ENCODE assay signal across 1 cellular context in the genomic region with DNA sequence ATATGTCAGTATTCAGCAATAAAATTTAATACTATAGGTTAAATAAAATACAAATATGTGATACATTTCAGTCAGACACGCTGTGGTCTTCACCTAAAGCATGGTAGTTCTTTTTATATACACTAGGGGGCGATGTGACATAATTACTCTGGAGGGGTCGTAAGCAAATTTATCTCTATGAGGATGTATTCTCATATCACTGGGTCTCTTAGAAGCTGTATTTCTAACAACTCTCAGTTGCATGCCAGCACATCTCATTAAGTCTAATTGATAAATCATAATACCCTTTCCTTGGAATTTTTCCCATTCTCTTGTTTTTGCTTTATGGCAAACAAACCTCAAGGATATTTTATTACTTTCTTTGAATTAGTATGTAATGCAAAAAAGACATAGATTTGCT.
TF ChIP-seq lines count a peak whose summit lies in the region.

No MANE protein-coding gene starts in this region.

TF ChIP-seq in GM23338, 12 proteins besides CTCF, POLR2A, EP300 and RAD21 (continued from another document):
- TF ChIP-seq, protein P1, sequence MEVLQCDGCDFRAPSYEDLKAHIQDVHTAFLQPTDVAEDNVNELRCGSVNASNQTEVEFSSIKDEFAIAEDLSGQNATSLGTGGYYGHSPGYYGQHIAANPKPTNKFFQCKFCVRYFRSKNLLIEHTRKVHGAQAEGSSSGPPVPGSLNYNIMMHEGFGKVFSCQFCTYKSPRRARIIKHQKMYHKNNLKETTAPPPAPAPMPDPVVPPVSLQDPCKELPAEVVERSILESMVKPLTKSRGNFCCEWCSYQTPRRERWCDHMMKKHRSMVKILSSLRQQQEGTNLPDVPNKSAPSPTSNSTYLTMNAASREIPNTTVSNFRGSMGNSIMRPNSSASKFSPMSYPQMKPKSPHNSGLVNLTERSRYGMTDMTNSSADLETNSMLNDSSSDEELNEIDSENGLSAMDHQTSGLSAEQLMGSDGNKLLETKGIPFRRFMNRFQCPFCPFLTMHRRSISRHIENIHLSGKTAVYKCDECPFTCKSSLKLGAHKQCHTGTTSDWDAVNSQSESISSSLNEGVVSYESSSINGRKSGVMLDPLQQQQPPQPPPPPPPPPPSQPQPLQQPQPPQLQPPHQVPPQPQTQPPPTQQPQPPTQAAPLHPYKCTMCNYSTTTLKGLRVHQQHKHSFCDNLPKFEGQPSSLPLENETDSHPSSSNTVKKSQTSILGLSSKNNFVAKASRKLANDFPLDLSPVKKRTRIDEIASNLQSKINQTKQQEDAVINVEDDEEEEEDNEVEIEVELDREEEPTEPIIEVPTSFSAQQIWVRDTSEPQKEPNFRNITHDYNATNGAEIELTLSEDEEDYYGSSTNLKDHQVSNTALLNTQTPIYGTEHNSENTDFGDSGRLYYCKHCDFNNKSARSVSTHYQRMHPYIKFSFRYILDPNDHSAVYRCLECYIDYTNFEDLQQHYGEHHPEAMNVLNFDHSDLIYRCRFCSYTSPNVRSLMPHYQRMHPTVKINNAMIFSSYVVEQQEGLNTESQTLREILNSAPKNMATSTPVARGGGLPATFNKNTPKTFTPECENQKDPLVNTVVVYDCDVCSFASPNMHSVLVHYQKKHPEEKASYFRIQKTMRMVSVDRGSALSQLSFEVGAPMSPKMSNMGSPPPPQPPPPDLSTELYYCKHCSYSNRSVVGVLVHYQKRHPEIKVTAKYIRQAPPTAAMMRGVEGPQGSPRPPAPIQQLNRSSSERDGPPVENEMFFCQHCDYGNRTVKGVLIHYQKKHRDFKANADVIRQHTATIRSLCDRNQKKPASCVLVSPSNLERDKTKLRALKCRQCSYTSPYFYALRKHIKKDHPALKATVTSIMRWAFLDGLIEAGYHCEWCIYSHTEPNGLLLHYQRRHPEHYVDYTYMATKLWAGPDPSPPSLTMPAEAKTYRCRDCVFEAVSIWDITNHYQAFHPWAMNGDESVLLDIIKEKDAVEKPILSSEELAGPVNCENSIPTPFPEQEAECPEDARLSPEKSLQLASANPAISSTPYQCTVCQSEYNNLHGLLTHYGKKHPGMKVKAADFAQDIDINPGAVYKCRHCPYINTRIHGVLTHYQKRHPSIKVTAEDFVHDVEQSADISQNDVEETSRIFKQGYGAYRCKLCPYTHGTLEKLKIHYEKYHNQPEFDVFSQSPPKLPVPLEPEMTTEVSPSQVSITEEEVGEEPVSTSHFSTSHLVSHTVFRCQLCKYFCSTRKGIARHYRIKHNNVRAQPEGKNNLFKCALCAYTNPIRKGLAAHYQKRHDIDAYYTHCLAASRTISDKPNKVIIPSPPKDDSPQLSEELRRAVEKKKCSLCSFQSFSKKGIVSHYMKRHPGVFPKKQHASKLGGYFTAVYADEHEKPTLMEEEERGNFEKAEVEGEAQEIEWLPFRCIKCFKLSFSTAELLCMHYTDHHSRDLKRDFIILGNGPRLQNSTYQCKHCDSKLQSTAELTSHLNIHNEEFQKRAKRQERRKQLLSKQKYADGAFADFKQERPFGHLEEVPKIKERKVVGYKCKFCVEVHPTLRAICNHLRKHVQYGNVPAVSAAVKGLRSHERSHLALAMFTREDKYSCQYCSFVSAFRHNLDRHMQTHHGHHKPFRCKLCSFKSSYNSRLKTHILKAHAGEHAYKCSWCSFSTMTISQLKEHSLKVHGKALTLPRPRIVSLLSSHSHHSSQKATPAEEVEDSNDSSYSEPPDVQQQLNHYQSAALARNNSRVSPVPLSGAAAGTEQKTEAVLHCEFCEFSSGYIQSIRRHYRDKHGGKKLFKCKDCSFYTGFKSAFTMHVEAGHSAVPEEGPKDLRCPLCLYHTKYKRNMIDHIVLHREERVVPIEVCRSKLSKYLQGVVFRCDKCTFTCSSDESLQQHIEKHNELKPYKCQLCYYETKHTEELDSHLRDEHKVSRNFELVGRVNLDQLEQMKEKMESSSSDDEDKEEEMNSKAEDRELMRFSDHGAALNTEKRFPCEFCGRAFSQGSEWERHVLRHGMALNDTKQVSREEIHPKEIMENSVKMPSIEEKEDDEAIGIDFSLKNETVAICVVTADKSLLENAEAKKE (CRISPR knock-in tag; IDR thresholded peaks at IDR 0.05): no peak
- TF ChIP-seq EZH2phosphoT487 (IDR thresholded peaks at IDR 0.05; ENCODE audit: unreplicated experiment) (no peak), STAT1 (IDR thresholded peaks at IDR 0.05; ENCODE audit: unreplicated experiment) (no peak), POLR2AphosphoS5 (IDR thresholded peaks at IDR 0.05; ENCODE audit: low read depth) (no peak), ZNF331 (CRISPR knock-in tag; IDR thresholded peaks at IDR 0.05; ENCODE audit: low read depth) (no peak), CREB1 (CRISPR knock-in tag; IDR thresholded peaks at IDR 0.05; ENCODE audit: low read depth) (no peak), NANOG (IDR thresholded peaks at IDR 0.05; ENCODE audit: borderline replicate concordance) (no peak)
- TF ChIP-seq, protein P2, sequence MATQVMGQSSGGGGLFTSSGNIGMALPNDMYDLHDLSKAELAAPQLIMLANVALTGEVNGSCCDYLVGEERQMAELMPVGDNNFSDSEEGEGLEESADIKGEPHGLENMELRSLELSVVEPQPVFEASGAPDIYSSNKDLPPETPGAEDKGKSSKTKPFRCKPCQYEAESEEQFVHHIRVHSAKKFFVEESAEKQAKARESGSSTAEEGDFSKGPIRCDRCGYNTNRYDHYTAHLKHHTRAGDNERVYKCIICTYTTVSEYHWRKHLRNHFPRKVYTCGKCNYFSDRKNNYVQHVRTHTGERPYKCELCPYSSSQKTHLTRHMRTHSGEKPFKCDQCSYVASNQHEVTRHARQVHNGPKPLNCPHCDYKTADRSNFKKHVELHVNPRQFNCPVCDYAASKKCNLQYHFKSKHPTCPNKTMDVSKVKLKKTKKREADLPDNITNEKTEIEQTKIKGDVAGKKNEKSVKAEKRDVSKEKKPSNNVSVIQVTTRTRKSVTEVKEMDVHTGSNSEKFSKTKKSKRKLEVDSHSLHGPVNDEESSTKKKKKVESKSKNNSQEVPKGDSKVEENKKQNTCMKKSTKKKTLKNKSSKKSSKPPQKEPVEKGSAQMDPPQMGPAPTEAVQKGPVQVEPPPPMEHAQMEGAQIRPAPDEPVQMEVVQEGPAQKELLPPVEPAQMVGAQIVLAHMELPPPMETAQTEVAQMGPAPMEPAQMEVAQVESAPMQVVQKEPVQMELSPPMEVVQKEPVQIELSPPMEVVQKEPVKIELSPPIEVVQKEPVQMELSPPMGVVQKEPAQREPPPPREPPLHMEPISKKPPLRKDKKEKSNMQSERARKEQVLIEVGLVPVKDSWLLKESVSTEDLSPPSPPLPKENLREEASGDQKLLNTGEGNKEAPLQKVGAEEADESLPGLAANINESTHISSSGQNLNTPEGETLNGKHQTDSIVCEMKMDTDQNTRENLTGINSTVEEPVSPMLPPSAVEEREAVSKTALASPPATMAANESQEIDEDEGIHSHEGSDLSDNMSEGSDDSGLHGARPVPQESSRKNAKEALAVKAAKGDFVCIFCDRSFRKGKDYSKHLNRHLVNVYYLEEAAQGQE (IDR thresholded peaks at IDR 0.05; ENCODE audit: unreplicated experiment): no peak
